ENCODE assay signal across 13 cellular contexts in genomic region chr5:92678576-92679105, GRCh38.
DNase-seq lines count a peak whose midpoint lies in the region; ATAC-seq, FAIRE-seq and TF ChIP-seq lines count a peak whose summit lies in the region.
"Had no signal": no experiment of that assay in that cellular context is flagged by ENCODE, and none has a peak within 500 bp of the region (broad histone marks: within the 10 kb centered on the region; RNA-seq: fewer than 3 reads in every experiment).

No MANE protein-coding gene starts in this region.

- no peaks in the 10 kb centered on the region for H3K9me3 Mint-ChIP-seq in WTC11

- H2AFZ ChIP-seq in HCT116 (ENCODE audit: low read depth, low read length, poor library complexity, severe bottlenecking), result peak overlapping the region; percentile 75

- RAD21 ChIA-PET in HCT116 (lab: Charles Lee; ENCODE audit: low non-redundant PET in 1 of 2, low total read pairs in 2 of 2, uncharacterized antibody in 2 of 2, unreplicated experiment in 2 of 2), result interaction anchor here in 1 of 2 experiments (0.8 kb wide), 1 partner anchor 230 kb away, joined by 3 read pairs; no protein-coding TSS in a partner anchor

- H3K4me2 ChIP-seq in HCT116 (ENCODE audit: low read length), result no peak overlapping the region

- H3K27ac Mint-ChIP-seq in WTC11, result no peak overlapping the region
- H3K27ac Mint-ChIP-seq: activated T-helper 17 cell treated with anti-CD3 and anti-CD28 coated beads, Interleukin-2, amount 50 U/mL, for 72 hours; dendritic cell treated with granulocyte-macrophage colony-stimulating factor and Interleukin-4, amounts not matched to agents 40 ng/mL and 50 ng/mL, for 4 days had no signal

- peak; percentile 24 to 65 (median 62); a peak in 5 of 6 replicates for TF ChIP-seq CTCF in HCT116 (IDR thresholded peaks at IDR 0.05 in 2 of 3, conservative IDR thresholded peaks at IDR 0.05 in 1 of 3; ENCODE audit: borderline replicate concordance in 1 of 3, insufficient read depth in 1 of 3, low read depth in 2 of 3, low read length in 2 of 3)
- no peak for TF ChIP-seq CTCF in WTC11 (IDR thresholded peaks at IDR 0.05)
- TF ChIP-seq CTCF in kidney epithelial cell (IDR thresholded peaks at IDR 0.05; ENCODE audit: insufficient read depth, low read length, poor library complexity, severe bottlenecking), result peak; percentile 34
- TF ChIP-seq CTCF in mucosa of descending colon (IDR thresholded peaks at IDR 0.05), result no peak
- no peak for TF ChIP-seq CTCF in Peyer's patch (IDR thresholded peaks at IDR 0.05)

- H3K27me3 ChIP-seq in HCT116 (ENCODE audit: insufficient read depth, low read length) (no peaks in the 10 kb centered on the region), kidney epithelial cell (ENCODE audit: control insufficient read depth, insufficient read depth, low read length) (no peaks in the 10 kb centered on the region), Peyer's patch (no peaks in the 10 kb centered on the region)
- H3K27me3 ChIP-seq: vagina had no signal

- H3K4me3 Mint-ChIP-seq in WTC11, result no peak overlapping the region
- H3K4me3 Mint-ChIP-seq: activated T-helper 17 cell treated with anti-CD3 and anti-CD28 coated beads, Interleukin-2, amount 50 U/mL, for 72 hours; dendritic cell treated with granulocyte-macrophage colony-stimulating factor and Interleukin-4, amounts not matched to agents 40 ng/mL and 50 ng/mL, for 4 days had no signal

- H3K36me3 Mint-ChIP-seq in WTC11, result no peaks in the 10 kb centered on the region

- TF ChIP-seq POLR2A in HCT116 (IDR thresholded peaks at IDR 0.05; ENCODE audit: borderline replicate concordance, extremely low read depth, insufficient read depth, insufficient read length) (no peak), Peyer's patch (IDR thresholded peaks at IDR 0.05) (no peak)

- H3K79me2 ChIP-seq in HCT116 (ENCODE audit: insufficient read depth, low read length), result no peaks in the 10 kb centered on the region

- H3K27me3 Mint-ChIP-seq in WTC11 (ENCODE audit: low read depth), result no peaks in the 10 kb centered on the region
- H3K27me3 Mint-ChIP-seq: activated T-helper 17 cell treated with anti-CD3 and anti-CD28 coated beads, Interleukin-2, amount 50 U/mL, for 72 hours; dendritic cell treated with granulocyte-macrophage colony-stimulating factor and Interleukin-4, amounts not matched to agents 40 ng/mL and 50 ng/mL, for 4 days had no signal

- no peaks in the 10 kb centered on the region for H3K4me1 ChIP-seq in HCT116 (ENCODE audit: control insufficient read depth in 1 of 2, insufficient read depth in 2 of 2, low read length in 2 of 2)
- H3K4me1 ChIP-seq in mucosa of descending colon (ENCODE audit: low read depth), result no peaks in the 10 kb centered on the region
- H3K4me1 ChIP-seq in Peyer's patch, result no peaks in the 10 kb centered on the region
- H3K4me1 ChIP-seq: psoas muscle, vagina had no signal

- H3K4me1 Mint-ChIP-seq in WTC11, result peaks cover 5% of the 10 kb centered on the region
- H3K4me1 Mint-ChIP-seq: activated T-helper 17 cell treated with anti-CD3 and anti-CD28 coated beads, Interleukin-2, amount 50 U/mL, for 72 hours had no signal

- FAIRE-seq in A204.1 (lab: Jason Lieb, UNC), result peak; percentile 30
- FAIRE-seq: GM12878 had no signal

- no peaks in the 10 kb centered on the region for H3K36me3 ChIP-seq in HCT116 (ENCODE audit: control insufficient read depth in 1 of 2, insufficient read depth in 2 of 2, low read length in 2 of 2)
- no peaks in the 10 kb centered on the region for H3K36me3 ChIP-seq in kidney epithelial cell (ENCODE audit: control insufficient read depth, insufficient read depth, low read length)
- no peaks in the 10 kb centered on the region for H3K36me3 ChIP-seq in mucosa of descending colon (ENCODE audit: low read depth)
- H3K36me3 ChIP-seq in Peyer's patch, result no peaks in the 10 kb centered on the region
- H3K36me3 ChIP-seq: vagina had no signal

- no peak overlapping the region for H3K4me3 ChIP-seq in HCT116 (replicated peaks in 1 of 2; ENCODE audit: low read depth in 1 of 2, low read length in 2 of 2)
- no peak overlapping the region for H3K4me3 ChIP-seq in kidney epithelial cell (ENCODE audit: low read depth, low read length)
- H3K4me3 ChIP-seq in mucosa of descending colon, result no peak overlapping the region
- H3K4me3 ChIP-seq in Peyer's patch, result no peak overlapping the region
- H3K4me3 ChIP-seq: GM12878, psoas muscle, vagina had no signal

- POLR2A ChIA-PET in HCT116 (lab: Charles Lee) (no interaction called here), WTC11 (lab: Charles Lee) (no interaction called here)

- 0 out of 2 replicates have a peak, but pooled peaks cover 4% of the 10 kb centered on the region for H3K9me2 ChIP-seq in HCT116 (ENCODE audit: insufficient read depth)

- CTCF ChIA-PET in HCT116 (lab: Charles Lee), result interaction anchor here (0.5 to 2.8 kb wide), 8 partner anchors 8 to 1123 kb away, joined by 3 to 12 read pairs (median 3); no protein-coding TSS in a partner anchor
- CTCF ChIA-PET in WTC11 (lab: Charles Lee), result interaction anchor here (0.7 to 1.0 kb wide), 4 partner anchors 10 to 1123 kb away, joined by 3 to 6 read pairs (median 4); no protein-coding TSS in a partner anchor

- TF ChIP-seq RAD21 in HCT116 (IDR thresholded peaks at IDR 0.05; ENCODE audit: low read depth), result peak; percentile 59

- peak; percentile 29 for DNase-seq in HCT116 (ENCODE audit: low read depth, low spot score)
- no peak for DNase-seq in WTC11 (ENCODE audit: low spot score)
- no peak for DNase-seq in kidney epithelial cell (ENCODE audit: low read depth)
- no peak for DNase-seq in activated effector memory CD4-positive, alpha-beta T cell treated with anti-CD3 and anti-CD28 coated beads, Interleukin-2, amount 50 U/mL, for 16 hours
- no peak for DNase-seq in stimulated activated naive CD4-positive, alpha-beta T cell treated with Interleukin-2 at 50 U/mL for 16 hours (lab: John Stamatoyannopoulos, UW)
- DNase-seq in mucosa of descending colon, result no peak
- no peak for DNase-seq in Peyer's patch
- DNase-seq: psoas muscle had no signal

- no peak overlapping the region for H3K9ac ChIP-seq in HCT116 (ENCODE audit: low read length)

- ATAC-seq in HCT116 (peak; percentile 88), WTC11 (peak; percentile 67), mucosa of descending colon (no peak)
- ATAC-seq: activated T-helper 17 cell treated with anti-CD3 and anti-CD28 coated beads, Interleukin-2, amount 50 U/mL, for 72 hours; GM12878; psoas muscle had no signal

- intact Hi-C loops in HCT116 (cut with micrococcal nuclease), result no loop called here
- intact Hi-C loops in mucosa of descending colon (cut with DNase I, micrococcal nuclease), result no loop called here

- no TSS peak for BruUV-seq in HCT116 (replicated peaks; lab: Mats Ljungman, UMichigan)

- H4K20me1 ChIP-seq in HCT116 (ENCODE audit: insufficient read depth), result no peaks in the 10 kb centered on the region

- H3K9me3 ChIP-seq in HCT116 (ENCODE audit: control insufficient read depth in 1 of 2, insufficient read depth in 1 of 2, low read depth in 1 of 2, low read length in 2 of 2) (no peaks in the 10 kb centered on the region), mucosa of descending colon (no peaks in the 10 kb centered on the region), Peyer's patch (no peaks in the 10 kb centered on the region)
- H3K9me3 ChIP-seq: psoas muscle, vagina had no signal

- H3K27ac ChIP-seq in HCT116 (ENCODE audit: low read depth, low read length) (no peak overlapping the region), Peyer's patch (no peak overlapping the region)
- H3K27ac ChIP-seq: psoas muscle, vagina had no signal

TF ChIP-seq in HCT116, 20 proteins besides CTCF, POLR2A, EP300 and RAD21:
- TF ChIP-seq CBX3 (IDR thresholded peaks at IDR 0.05; ENCODE audit: low read depth), result 0 out of 2 replicates have a peak, but pooled peaks have one; percentile 11
- TF ChIP-seq TCF7L2 (IDR thresholded peaks at IDR 0.05; ENCODE audit: borderline replicate concordance, extremely low read depth, insufficient read depth, insufficient read length), result no peak

TF ChIP-seq in WTC11, 78 proteins besides CTCF, POLR2A, EP300 and RAD21 (continues in another document):
- TF ChIP-seq PRDM15 (CRISPR knock-in tag; IDR thresholded peaks at IDR 0.05) (no peak), CREB1 (CRISPR knock-in tag; IDR thresholded peaks at IDR 0.05) (no peak), PREB (CRISPR knock-in tag; IDR thresholded peaks at IDR 0.05; ENCODE audit: borderline replicate concordance) (no peak), ZNF232 (CRISPR knock-in tag; IDR thresholded peaks at IDR 0.05) (no peak), NR3C1 (CRISPR knock-in tag; conservative IDR thresholded peaks at IDR 0.05; ENCODE audit: low read depth) (no peak)

Comparison
In these comparisons a context has a peak if more than half of its experiments do, and no peak if none do; other contexts are left out.
1. CTCF ChIP-seq: peak in HCT116 (3 of 3) and kidney epithelial cell (single experiment); none in WTC11 (single experiment), mucosa of descending colon (single experiment) and Peyer's patch (0 of 6).